Comparison of ENCODE assay signal across 24 cellular contexts in genomic region chr12:70040141-70040540, GRCh38.
DNase-seq lines count a peak whose midpoint lies in the region; ATAC-seq and TF ChIP-seq lines count a peak whose summit lies in the region.
"Had no signal": no experiment of that assay in that cellular context is flagged by ENCODE, and none has a peak within 500 bp of the region (broad histone marks: within the 10 kb centered on the region; RNA-seq: fewer than 3 reads in every experiment).

No MANE protein-coding gene starts in this region.

- H3K27me3 ChIP-seq in GM23248 (replicated peaks; ENCODE audit: insufficient read depth) (no peaks in the 10 kb centered on the region), heart right ventricle (no peaks in the 10 kb centered on the region), osteoblast (ENCODE audit: insufficient read depth, low read length) (no peaks in the 10 kb centered on the region)

- no peak overlapping the region for H3K9ac ChIP-seq in GM23248

- H3K4me1 Mint-ChIP-seq in natural killer cell treated with Interleukin-12 subunit alpha and Interleukin-12 subunit beta and Interleukin-15 and Interleukin-18, amount 100 ng/mL, for 72 hours (ENCODE audit: low read depth in 2 of 2), result peaks cover 0 to 3% of the 10 kb centered on the region in 2 donors
- H3K4me1 Mint-ChIP-seq: activated naive CD8-positive, alpha-beta T cell treated with anti-CD3 and anti-CD28 coated beads, Interleukin-2, amount 50 U/mL, for 24 hours; activated T-helper 17 cell treated with anti-CD3 and anti-CD28 coated beads, Interleukin-2, amount 50 U/mL, for 72 hours; CD14-positive monocyte; stimulated activated naive B cell treated with anti-CD40 and anti-IgM and Interleukin-4, amounts not matched to agents 10 μg/mL and 1 μg/mL and 100 μg/mL, for 72 hours had no signal

- H3K27ac ChIP-seq in GM23248 (no peak overlapping the region), heart right ventricle (peak overlapping the region in 4 of 10 donors; percentile 0 to 41 (median 24)), osteoblast (ENCODE audit: low read depth, low read length) (no peak overlapping the region)
- H3K27ac ChIP-seq: lower lobe of right lung had no signal

- no peaks in the 10 kb centered on the region for H3K9me3 Mint-ChIP-seq in natural killer cell treated with Interleukin-12 subunit alpha and Interleukin-12 subunit beta and Interleukin-15 and Interleukin-18, amount 100 ng/mL, for 72 hours
- H3K9me3 Mint-ChIP-seq: activated naive CD8-positive, alpha-beta T cell treated with anti-CD3 and anti-CD28 coated beads, Interleukin-2, amount 50 U/mL, for 24 hours; activated T-helper 17 cell treated with anti-CD3 and anti-CD28 coated beads, Interleukin-2, amount 50 U/mL, for 72 hours; CD14-positive monocyte; stimulated activated naive B cell treated with anti-CD40 and anti-IgM and Interleukin-4, amounts not matched to agents 10 μg/mL and 1 μg/mL and 100 μg/mL, for 72 hours had no signal

- H3K36me3 ChIP-seq in GM23248 (ENCODE audit: low read depth) (no peaks in the 10 kb centered on the region), heart right ventricle (no peaks in the 10 kb centered on the region), osteoblast (ENCODE audit: insufficient read depth, low read length) (no peaks in the 10 kb centered on the region)
- H3K36me3 ChIP-seq: lower lobe of right lung had no signal

- no peaks in the 10 kb centered on the region for H3K4me1 ChIP-seq in GM23248 (ENCODE audit: insufficient read depth)
- H3K4me1 ChIP-seq in heart right ventricle, result peaks cover 0 to 30% (median 12%) of the 10 kb centered on the region in 9 donors
- H3K4me1 ChIP-seq in osteoblast (ENCODE audit: insufficient read depth, low read length), result no peaks in the 10 kb centered on the region
- H3K4me1 ChIP-seq: lower lobe of right lung had no signal

- TF ChIP-seq CTCF in choroid plexus epithelial cell (conservative IDR thresholded peaks at IDR 0.05; ENCODE audit: low read depth, low read length) (peak; percentile 24), heart right ventricle (IDR thresholded peaks at IDR 0.05) (peak in 1 of 9 donors; percentile 15), osteoblast (IDR thresholded peaks at IDR 0.05; ENCODE audit: extremely low read depth, low read depth, low read length) (no peak)

- H3K4me2 ChIP-seq in GM23248 (ENCODE audit: unreplicated experiment), result no peak overlapping the region
- H3K4me2 ChIP-seq in osteoblast (ENCODE audit: insufficient read depth, low read length), result no peak overlapping the region

- peaks cover 0 to 7% of the 10 kb centered on the region in 2 donors for H3K27me3 Mint-ChIP-seq in natural killer cell treated with Interleukin-12 subunit alpha and Interleukin-12 subunit beta and Interleukin-15 and Interleukin-18, amount 100 ng/mL, for 72 hours
- H3K27me3 Mint-ChIP-seq: activated T-helper 17 cell treated with anti-CD3 and anti-CD28 coated beads, Interleukin-2, amount 50 U/mL, for 72 hours had no signal

- H4K20me1 ChIP-seq in GM23248 (ENCODE audit: insufficient read depth) (no peaks in the 10 kb centered on the region), osteoblast (ENCODE audit: insufficient read depth, low read length) (no peaks in the 10 kb centered on the region)

- no peak overlapping the region for H3K27ac Mint-ChIP-seq in natural killer cell treated with Interleukin-12 subunit alpha and Interleukin-12 subunit beta and Interleukin-15 and Interleukin-18, amount 100 ng/mL, for 72 hours
- H3K27ac Mint-ChIP-seq: activated naive CD8-positive, alpha-beta T cell treated with anti-CD3 and anti-CD28 coated beads, Interleukin-2, amount 50 U/mL, for 24 hours; activated T-helper 17 cell treated with anti-CD3 and anti-CD28 coated beads, Interleukin-2, amount 50 U/mL, for 72 hours; CD14-positive monocyte; stimulated activated naive B cell treated with anti-CD40 and anti-IgM and Interleukin-4, amounts not matched to agents 10 μg/mL and 1 μg/mL and 100 μg/mL, for 72 hours had no signal

- in situ Hi-C loops in GM23248 (cut with MboI), result no loop called here

- intact Hi-C loops in heart right ventricle (cut with DNase I), result loop anchor here in 1 of 10 donors (10.0 kb wide), 1 partner anchor 325 kb away; the partner anchor contains the start of gene KCNMB4

- H3K4me3 ChIP-seq in GM23248 (no peak overlapping the region), choroid plexus epithelial cell (ENCODE audit: low read depth, low read length) (no peak overlapping the region), heart right ventricle (no peak overlapping the region), osteoblast (ENCODE audit: insufficient read depth, low read length) (no peak overlapping the region)
- H3K4me3 ChIP-seq: lower lobe of right lung had no signal

- peak in 7 of 8 donors; percentile 51 to 81 (median 73) for ATAC-seq in heart right ventricle
- no peak for ATAC-seq in natural killer cell treated with Interleukin-12 subunit alpha and Interleukin-12 subunit beta and Interleukin-15 and Interleukin-18, amount 100 ng/mL, for 72 hours
- ATAC-seq: activated naive CD8-positive, alpha-beta T cell treated with anti-CD3 and anti-CD28 coated beads, Interleukin-2, amount 50 U/mL, for 24 hours; activated T-helper 17 cell treated with anti-CD3 and anti-CD28 coated beads, Interleukin-2, amount 50 U/mL, for 72 hours; esophagus mucosa; lower lobe of right lung; stimulated activated naive B cell treated with anti-CD40 and anti-IgM and Interleukin-4, amounts not matched to agents 10 μg/mL and 1 μg/mL and 100 μg/mL, for 72 hours had no signal

- H2AFZ ChIP-seq in GM23248 (no peak overlapping the region), osteoblast (ENCODE audit: low read length) (peak overlapping the region; percentile 8)

- H3K4me3 Mint-ChIP-seq in natural killer cell treated with Interleukin-12 subunit alpha and Interleukin-12 subunit beta and Interleukin-15 and Interleukin-18, amount 100 ng/mL, for 72 hours, result no peak overlapping the region
- H3K4me3 Mint-ChIP-seq: activated naive CD8-positive, alpha-beta T cell treated with anti-CD3 and anti-CD28 coated beads, Interleukin-2, amount 50 U/mL, for 24 hours; activated T-helper 17 cell treated with anti-CD3 and anti-CD28 coated beads, Interleukin-2, amount 50 U/mL, for 72 hours; CD14-positive monocyte; immature natural killer cell; stimulated activated naive B cell treated with anti-CD40 and anti-IgM and Interleukin-4, amounts not matched to agents 10 μg/mL and 1 μg/mL and 100 μg/mL, for 72 hours had no signal

- H3K79me2 ChIP-seq in GM23248 (ENCODE audit: insufficient read depth) (no peaks in the 10 kb centered on the region), osteoblast (ENCODE audit: insufficient read depth, low read length) (no peaks in the 10 kb centered on the region)

- no peaks in the 10 kb centered on the region for H3K9me3 ChIP-seq in GM23248 (ENCODE audit: low read depth)
- no peaks in the 10 kb centered on the region for H3K9me3 ChIP-seq in heart right ventricle
- H3K9me3 ChIP-seq in osteoblast (ENCODE audit: low read depth, low read length), result no peaks in the 10 kb centered on the region
- H3K9me3 ChIP-seq: lower lobe of right lung had no signal

- WGBS in GM23248 (ENCODE audit: low coverage in 1 of 2, low lambda C conversion rate in 2 of 2, missing lambda C conversion rate in 2 of 2), 2 experiments, result 68 to 78% methylated on average over 2 of the region's 2 CpGs
- 52 to 61% methylated on average over 2 of the region's 2 CpGs for WGBS in heart right ventricle, 2 donors

- H3K9me2 ChIP-seq in GM23248 (ENCODE audit: insufficient read depth), result no peaks in the 10 kb centered on the region

- H3K36me3 Mint-ChIP-seq in natural killer cell treated with Interleukin-12 subunit alpha and Interleukin-12 subunit beta and Interleukin-15 and Interleukin-18, amount 100 ng/mL, for 72 hours, result no peaks in the 10 kb centered on the region
- H3K36me3 Mint-ChIP-seq: CD14-positive monocyte; immature natural killer cell; stimulated activated naive B cell treated with anti-CD40 and anti-IgM and Interleukin-4, amounts not matched to agents 10 μg/mL and 1 μg/mL and 100 μg/mL, for 72 hours had no signal

- H3F3A ChIP-seq in GM23248 (ENCODE audit: insufficient read depth), result no peaks in the 10 kb centered on the region

- DNase-seq in GM23248, result peak; percentile 18
- DNase-seq in choroid plexus epithelial cell (ENCODE audit: low read depth), result peak; percentile 64
- DNase-seq in heart right ventricle, result no peak
- DNase-seq in osteoblast (ENCODE audit: insufficient read length, low spot score, missing footprints), result peak; percentile 14
- no peak for DNase-seq in activated CD8-positive, alpha-beta memory T cell treated with anti-CD3 and anti-CD28 coated beads, Interleukin-2, amount 50 U/mL, for 4 hours
- DNase-seq in natural killer cell treated with Interleukin-12 subunit alpha and Interleukin-12 subunit beta and Interleukin-15 and Interleukin-18, amount 100 ng/mL, for 72 hours (ENCODE audit: low spot score), result no peak
- DNase-seq in activated CD8-positive, alpha-beta memory T cell treated with anti-CD3 and anti-CD28 coated beads for 24 hours, result no peak
- no peak for DNase-seq in cortex of kidney (lab: John Stamatoyannopoulos, UW)
- DNase-seq: activated CD4-positive, alpha-beta T cell treated with anti-CD3 and anti-CD28 coated beads for 48 hours; activated naive CD8-positive, alpha-beta T cell treated with anti-CD3 and anti-CD28 coated beads, Interleukin-2, amount 50 U/mL, for 24 hours; central memory CD4-positive, alpha-beta T cell; effector CD4-positive, alpha-beta T cell; immature natural killer cell; lower lobe of right lung; MM.1S; NCI-H1694; NCI-H69; occipital lobe; SHP77; stimulated activated CD4-positive, alpha-beta T cell treated with anti-CD3 and anti-CD28 coated beads, Interleukin-1b, Interleukin-23, amount 100 ng/mL, for 48 hours; stimulated activated naive B cell treated with anti-CD40 and anti-IgM and Interleukin-4, amounts not matched to agents 10 μg/mL and 1 μg/mL and 100 μg/mL, for 72 hours had no signal

Comparison
In these comparisons a context has a peak if more than half of its experiments do, and no peak if none do; other contexts are left out.
1. DNase-seq: peak in GM23248 (single experiment), choroid plexus epithelial cell (single experiment) and osteoblast (single experiment); none in heart right ventricle (0 of 2), activated CD8-positive, alpha-beta memory T cell treated with anti-CD3 and anti-CD28 coated beads, Interleukin-2, amount 50 U/mL, for 4 hours (single experiment), natural killer cell treated with Interleukin-12 subunit alpha and Interleukin-12 subunit beta and Interleukin-15 and Interleukin-18, amount 100 ng/mL, for 72 hours (single experiment), activated CD8-positive, alpha-beta memory T cell treated with anti-CD3 and anti-CD28 coated beads for 24 hours (single experiment) and cortex of kidney (single experiment).
2. ATAC-seq: peak in heart right ventricle (7 of 8); none in natural killer cell treated with Interleukin-12 subunit alpha and Interleukin-12 subunit beta and Interleukin-15 and Interleukin-18, amount 100 ng/mL, for 72 hours (0 of 2).